14 cellular contexts compared by ENCODE assay signal in genomic region chr4:173516621-173517612, GRCh38. TPM values are rescaled to one million over a fixed set of nuclear protein-coding genes. Genes with fewer than 3 reads are reported as not detected.
DNase-seq lines count a peak whose midpoint lies in the region; ATAC-seq, FAIRE-seq and TF ChIP-seq lines count a peak whose summit lies in the region.
"Had no signal": no experiment of that assay in that cellular context is flagged by ENCODE, and none has a peak within 500 bp of the region (broad histone marks: within the 10 kb centered on the region; RNA-seq: fewer than 3 reads in every experiment).

No MANE protein-coding gene starts in this region.

- H3K4me3 ChIP-seq in HepG2 (replicated peaks in 1 of 3; ENCODE audit: insufficient read depth in 1 of 3, low read depth in 2 of 3, low read length in 3 of 3) (no peak overlapping the region), smooth muscle cell (peak overlapping the region; percentile 63), A673 (ENCODE audit: low read depth, low read length, poor library complexity, severe bottlenecking) (no peak overlapping the region)
- H3K4me3 ChIP-seq: skin epidermis had no signal

- intact Hi-C loops in HepG2 (cut with micrococcal nuclease; ENCODE audit: unreplicated experiment) (no loop called here), A673 (cut with micrococcal nuclease; ENCODE audit: unreplicated experiment) (no loop called here)

- H3K9me3 ChIP-seq in HepG2 (ENCODE audit: low read length) = no peaks in the 10 kb centered on the region
- no peaks in the 10 kb centered on the region for H3K9me3 ChIP-seq in smooth muscle cell (replicated peaks; ENCODE audit: low read depth)
- no peaks in the 10 kb centered on the region for H3K9me3 ChIP-seq in A673 (ENCODE audit: low read depth, low read length, poor library complexity, severe bottlenecking)

- TF ChIP-seq CTCF in HepG2 (CRISPR knock-in tag; IDR thresholded peaks at IDR 0.05) = no peak
- TF ChIP-seq CTCF in smooth muscle cell (IDR thresholded peaks at IDR 0.05; ENCODE audit: borderline replicate concordance, insufficient read depth, poor library complexity, severe bottlenecking) = no peak
- TF ChIP-seq CTCF in A673 (conservative IDR thresholded peaks at IDR 0.05; ENCODE audit: low read depth, low read length) = no peak

- DNase-seq in NCI-H2227 treated with DMSO at 0.1 percent for 48 hours (lab: John Stamatoyannopoulos, UW) (peak; percentile 63), ecto neural progenitor cell (ENCODE audit: low spot score) (peak; percentile 69), HepG2 (ENCODE audit: low spot score) (no peak), smooth muscle cell (lab: John Stamatoyannopoulos, UW; ENCODE audit: unreplicated experiment) (no peak), A673 (ENCODE audit: low spot score) (no peak), NCI-H1930 (lab: John Stamatoyannopoulos, UW) (no peak)
- DNase-seq: activated CD4-positive, alpha-beta T cell treated with anti-CD3 and anti-CD28 coated beads for 36 hours; DMS79 treated with DMSO at 0.1 percent for 48 hours; KBM-7; kidney glomerular epithelial cell; RPMI8226; stimulated activated CD8-positive, alpha-beta memory T cell treated with anti-CD3 and anti-CD28 coated beads, Interleukin-4, amount 100 ng/mL, for 48 hours had no signal

- H3K36me3 ChIP-seq in HepG2 (replicated peaks in 1 of 2; ENCODE audit: control insufficient read depth in 1 of 2, insufficient read depth in 2 of 2, low read length in 2 of 2) (no peaks in the 10 kb centered on the region), smooth muscle cell (ENCODE audit: low read depth) (no peaks in the 10 kb centered on the region), A673 (ENCODE audit: insufficient read depth, low read length, poor library complexity, severe bottlenecking) (no peaks in the 10 kb centered on the region)

- in situ Hi-C loops in HepG2 (cut with HindIII; ENCODE audit: extremely low pct_ligation_motif_present, low pct_unique_long_range_greater_than_20kb) = no loop called here

- BruUV-seq in HepG2 (replicated peaks; lab: Mats Ljungman, UMichigan) (no TSS peak), A673 (replicated peaks; lab: Mats Ljungman, UMichigan) (no TSS peak)

- no peak for TF ChIP-seq POLR2A in HepG2 (IDR thresholded peaks at IDR 0.05; ENCODE audit: insufficient read depth in 1 of 2, low read depth in 2 of 2, low read length in 2 of 2)

- CTCF ChIA-PET in HepG2 (lab: Yijun Ruan, JAX; ENCODE audit: low intra/inter-chr PET ratio, low total read pairs) = no interaction called here
- CTCF ChIA-PET in A673 (lab: Charles Lee) = no interaction called here

- POLR2A ChIA-PET in HepG2 (lab: Yijun Ruan, JAX) (no interaction called here), A673 (lab: Charles Lee; ENCODE audit: low non-redundant PET) (no interaction called here)

- H3K27ac ChIP-seq in HepG2 (ENCODE audit: extremely low read length, insufficient read depth, low read length) = no peak overlapping the region
- peak overlapping the region; percentile 97 for H3K27ac ChIP-seq in smooth muscle cell (ENCODE audit: low read depth)
- H3K27ac ChIP-seq in A673 (ENCODE audit: low read depth, low read length, poor library complexity, severe bottlenecking) = no peak overlapping the region
- H3K27ac ChIP-seq: skin epidermis had no signal

- ATAC-seq in HepG2 (no peak), GM21526 (IDR thresholded peaks at IDR 0.05; ENCODE audit: low FRiP score, unreplicated experiment) (no peak)
- ATAC-seq: activated CD4-positive, alpha-beta T cell treated with anti-CD3 and anti-CD28 coated beads for 36 hours had no signal

- no peak for TF ChIP-seq RAD21 in HepG2 (CRISPR knock-in tag; IDR thresholded peaks at IDR 0.05)

- H3K9ac ChIP-seq in HepG2 (ENCODE audit: insufficient read depth, low read depth, low read length) (no peak overlapping the region), smooth muscle cell (ENCODE audit: low read depth) (peak overlapping the region; percentile 81)

- no peak for FAIRE-seq in HepG2 (lab: Jason Lieb, UNC)

- peaks cover 38% of the 10 kb centered on the region for H3F3A ChIP-seq in smooth muscle cell (ENCODE audit: low read depth)

- no peaks in the 10 kb centered on the region for H4K20me1 ChIP-seq in HepG2 (ENCODE audit: insufficient read depth, low read length)
- no peaks in the 10 kb centered on the region for H4K20me1 ChIP-seq in smooth muscle cell (ENCODE audit: low read depth)

- H3K4me1 ChIP-seq in HepG2 (ENCODE audit: insufficient read depth, low read length) (no peaks in the 10 kb centered on the region), smooth muscle cell (ENCODE audit: low read depth) (peaks cover 20% of the 10 kb centered on the region), A673 (ENCODE audit: insufficient read depth, low read length, poor library complexity, severe bottlenecking) (peaks cover 8% of the 10 kb centered on the region)

- H3K4me2 ChIP-seq in HepG2 (ENCODE audit: low read depth, low read length) (0 out of 2 replicates have a peak overlapping the region, but pooled peaks have one; percentile 12), smooth muscle cell (peak overlapping the region; percentile 87)

- 18% methylated on average over 41 of the region's 51 CpGs for WGBS in HepG2 (ENCODE audit: low lambda C conversion rate)
- 4% methylated on average over 50 of the region's 51 CpGs for WGBS in smooth muscle cell (ENCODE audit: low lambda C conversion rate)

- H3K79me2 ChIP-seq in HepG2 (ENCODE audit: insufficient read depth, low read length) (no peaks in the 10 kb centered on the region), smooth muscle cell (ENCODE audit: low read depth) (peaks cover 71% of the 10 kb centered on the region)

- TF ChIP-seq EP300 in HepG2 (IDR thresholded peaks at IDR 0.05; ENCODE audit: low read depth in 2 of 2, low read length in 2 of 2) (no peak), HepG2 (CRISPR knock-in tag; IDR thresholded peaks at IDR 0.05; ENCODE audit: borderline replicate concordance) (no peak)

- H2AFZ ChIP-seq in HepG2 (ENCODE audit: low read length) (no peak overlapping the region), smooth muscle cell (ENCODE audit: low read depth) (peak overlapping the region; percentile 63)

- peaks cover 9 to 62% of the 10 kb centered on the region in 2 experiments for H3K27me3 ChIP-seq in HepG2 (ENCODE audit: control insufficient read depth in 1 of 2, insufficient read depth in 2 of 2, low read length in 2 of 2)
- no peaks in the 10 kb centered on the region for H3K27me3 ChIP-seq in smooth muscle cell (ENCODE audit: low read depth)
- H3K27me3 ChIP-seq in A673 (replicated peaks; ENCODE audit: insufficient read depth, low read depth, low read length, poor library complexity) = no peaks in the 10 kb centered on the region

TF ChIP-seq in HepG2, 621 proteins besides CTCF, POLR2A, EP300 and RAD21:
- 0 out of 2 replicates have a peak, but pooled peaks have one; percentile 18 for TF ChIP-seq ZNF800 (CRISPR knock-in tag; IDR thresholded peaks at IDR 0.05)
- no peak for TF ChIP-seq TEAD3 (CRISPR knock-in tag; optimal IDR thresholded peaks at IDR 0.05; ENCODE audit: borderline replicate concordance)
- no peak for TF ChIP-seq NFRKB (IDR thresholded peaks at IDR 0.05)

RNA-seq across cellular contexts. Expression of gene HAND2, which starts 13.1 kb away (rescaled TPM):
- not detected in 2 replicates for total RNA-seq in HepG2 (2016; rRNA removed; fragmentation: Illumina TruSeq; extraction: Trizol)
- total RNA-seq in HepG2 (2016; cell fraction: cytosol; rRNA removed; fragmentation: Illumina TruSeq; extraction: Trizol; ENCODE audit: low read depth) = not detected in 2 replicates
- total RNA-seq in HepG2 (2016; cell fraction: insoluble cytoplasmic fraction; rRNA removed; fragmentation: Illumina TruSeq; extraction: Trizol) = not detected in 2 replicates
- total RNA-seq in HepG2 (2016; cell fraction: membrane; rRNA removed; fragmentation: Illumina TruSeq; extraction: Trizol) = not detected in 2 replicates
- total RNA-seq in HepG2 (2016; cell fraction: nucleus; rRNA removed; fragmentation: Illumina TruSeq; extraction: Trizol) = not detected in 2 replicates
- not detected in 2 replicates for polyA plus RNA-seq in HepG2 (2011; rRNA removed)
- polyA plus RNA-seq in HepG2 (2011; cell fraction: cytosol; rRNA removed) = not detected in 2 replicates
- polyA plus RNA-seq in HepG2 (2011; cell fraction: nucleus; rRNA removed) = not detected in 2 replicates
- not detected in 2 replicates for polyA plus RNA-seq in HepG2 (2012)
- polyA plus RNA-seq in HepG2 (2016; cell fraction: cytosol; fragmentation: Illumina TruSeq; extraction: Trizol; ENCODE audit: low read depth) = not detected in 2 replicates
- not detected in 2 replicates for polyA plus RNA-seq in HepG2 (2016; cell fraction: insoluble cytoplasmic fraction; fragmentation: Illumina TruSeq; extraction: Trizol; ENCODE audit: low read depth)
- polyA plus RNA-seq in HepG2 (2016; cell fraction: membrane; fragmentation: Illumina TruSeq; extraction: Trizol; ENCODE audit: low read depth) = not detected in 2 replicates
- polyA plus RNA-seq in HepG2 (2016; cell fraction: nucleus; fragmentation: Illumina TruSeq; extraction: Trizol; ENCODE audit: insufficient read depth, low read depth) = not detected in 2 replicates
- not detected in 2 replicates for polyA minus RNA-seq in HepG2 (2011; rRNA and poly(A)+ RNA removed; ENCODE audit: low replicate concordance)
- not detected in 2 replicates for polyA minus RNA-seq in HepG2 (2011; cell fraction: cytosol; rRNA and poly(A)+ RNA removed)
- not detected in 2 replicates for polyA minus RNA-seq in HepG2 (2011; cell fraction: nucleus; rRNA and poly(A)+ RNA removed)
- total RNA-seq in smooth muscle cell = 243 and 265 TPM in 2 replicates
- polyA plus RNA-seq in smooth muscle cell = 287 and 324 TPM in 2 replicates
- total RNA-seq in A673 (2021) = 22.7 and 24.0 TPM in 2 replicates
- total RNA-seq: activated CD4-positive, alpha-beta T cell treated with anti-CD3 and anti-CD28 coated beads for 36 hours had no signal

Comparison
In these comparisons a context has a peak if more than half of its experiments do, and no peak if none do; other contexts are left out.
1. DNase-seq: peak in NCI-H2227 treated with DMSO at 0.1 percent for 48 hours (single experiment) and ecto neural progenitor cell (single experiment); none in HepG2 (single experiment), smooth muscle cell (single experiment), A673 (single experiment) and NCI-H1930 (0 of 2).
2. RNA of gene HAND2, which starts 13.1 kb away (total RNA-seq): 243 to 265 TPM in smooth muscle cell and 22.7 to 24.0 TPM in A673; not detected in HepG2; every median in the first group is over 10 times any median in the second.